ENCODE assay signal across 20 cellular contexts in genomic region chr7:6284055-6284400, GRCh38. TPM values are rescaled to one million over a fixed set of nuclear protein-coding genes. Genes with fewer than 3 reads are reported as not detected.
DNase-seq lines count a peak whose midpoint lies in the region; TF ChIP-seq lines count a peak whose summit lies in the region.
"Had no signal": no experiment of that assay in that cellular context is flagged by ENCODE, and none has a peak within 500 bp of the region (broad histone marks: within the 10 kb centered on the region; RNA-seq: fewer than 3 reads in every experiment).

No MANE protein-coding gene starts in this region.

- peak overlapping the region; percentile 91 for H3K9ac ChIP-seq in GM23248
- no peak overlapping the region for H3K9ac ChIP-seq in trophoblast cell (ENCODE audit: low read length)

- TF ChIP-seq CTCF in epithelial cell of esophagus (IDR thresholded peaks at IDR 0.05; ENCODE audit: insufficient read depth, low read depth, low read length, missing control alignments), result no peak

- H3K79me2 ChIP-seq in GM23248 (ENCODE audit: insufficient read depth) (no peaks in the 10 kb centered on the region), trophoblast cell (ENCODE audit: control insufficient read depth, insufficient read depth, low read length, poor library complexity) (peaks cover 6% of the 10 kb centered on the region)

- peak overlapping the region; percentile 98 for H2BK120ac ChIP-seq in trophoblast cell (ENCODE audit: insufficient read depth, low read length, poor library complexity)

- H3K9me3 ChIP-seq in GM23248 (ENCODE audit: low read depth), result no peaks in the 10 kb centered on the region
- H3K9me3 ChIP-seq in SJCRH30 (replicated peaks), result peaks cover 3% of the 10 kb centered on the region; the same call in 1 of the 2 replicates
- no peaks in the 10 kb centered on the region for H3K9me3 ChIP-seq in trophoblast cell (ENCODE audit: insufficient read depth, low read depth, low read length)
- H3K9me3 ChIP-seq: body of pancreas, transverse colon had no signal

- H3K4me3 ChIP-seq in GM23248 (0 out of 2 replicates have a peak overlapping the region, but pooled peaks have one; percentile 44), SJCRH30 (no peak overlapping the region), epithelial cell of esophagus (ENCODE audit: low read length) (no peak overlapping the region), trophoblast cell (ENCODE audit: low read depth, low read length) (no peak overlapping the region)
- H3K4me3 ChIP-seq: body of pancreas, transverse colon had no signal

- no peak overlapping the region; the same call in 1 of the 2 replicates for H2AFZ ChIP-seq in GM23248
- peak overlapping the region; percentile 81 for H2AFZ ChIP-seq in trophoblast cell (ENCODE audit: insufficient read depth, low read length, poor library complexity)

- 39 to 40% methylated on average over 7 of the region's 7 CpGs for WGBS in GM23248 (ENCODE audit: low coverage in 1 of 2, low lambda C conversion rate in 2 of 2, missing lambda C conversion rate in 2 of 2), 2 experiments
- WGBS in trophoblast cell (ENCODE audit: extremely low coverage, insufficient coverage, insufficient read length), result no CpG with 5 or more reads among the region's 7 CpGs

- H3K14ac ChIP-seq in trophoblast cell (ENCODE audit: low read length), result peak overlapping the region; percentile 74

- in situ Hi-C loops in GM23248 (cut with MboI), result no loop called here

- H4K91ac ChIP-seq in trophoblast cell (ENCODE audit: low read depth, low read length), result peak overlapping the region; percentile 90

- peak overlapping the region; percentile 70 for H4K8ac ChIP-seq in trophoblast cell (ENCODE audit: low read depth, low read length)

- peak; percentile 67 for DNase-seq in GM23248
- DNase-seq in SJCRH30, result no peak
- DNase-seq in epithelial cell of esophagus (ENCODE audit: low read depth), result peak; percentile 72
- DNase-seq in trophoblast cell, result peak in 1 of 2 donors; percentile 71
- no peak for DNase-seq in NCI-H2029 treated with DMSO at 0.1 percent for 48 hours (lab: John Stamatoyannopoulos, UW)
- no peak for DNase-seq in activated CD8-positive, alpha-beta memory T cell treated with anti-CD3 and anti-CD28 coated beads for 24 hours
- DNase-seq in NOMO-1 treated with dmso at 0.1 percent for 144 hours (lab: John Stamatoyannopoulos, UW; ENCODE audit: unreplicated experiment), result no peak
- no peak for DNase-seq in HK-2 (ENCODE audit: unreplicated experiment)
- DNase-seq: activated CD8-positive, alpha-beta T cell treated with anti-CD3 and anti-CD28 coated beads for 36 hours; activated gamma-delta T cell; body of pancreas; DND-41; effector memory CD4-positive, alpha-beta T cell; kidney; MV-4-11; NCI-H82; retina; SIG-M5; stimulated activated CD4-positive, alpha-beta T cell treated with anti-CD3 and anti-CD28 coated beads, Interleukin-1b, Interleukin-23, amount 100 ng/mL, for 48 hours; transverse colon had no signal

- H3K36me3 ChIP-seq in GM23248 (ENCODE audit: low read depth) (no peaks in the 10 kb centered on the region), SJCRH30 (no peaks in the 10 kb centered on the region), trophoblast cell (ENCODE audit: control insufficient read depth in 1 of 2, insufficient read depth in 2 of 2, low read length in 2 of 2) (no peaks in the 10 kb centered on the region)
- H3K36me3 ChIP-seq: transverse colon had no signal

- H3F3A ChIP-seq in GM23248 (ENCODE audit: insufficient read depth), result peaks cover 31% of the 10 kb centered on the region

- H3K4me2 ChIP-seq in GM23248 (ENCODE audit: unreplicated experiment), result peak overlapping the region; percentile 13
- H3K4me2 ChIP-seq in trophoblast cell (ENCODE audit: low read length), result no peak overlapping the region

- no peak overlapping the region for H4K12ac ChIP-seq in trophoblast cell (ENCODE audit: low read depth, low read length)

- H3K27me3 ChIP-seq in GM23248 (replicated peaks; ENCODE audit: insufficient read depth) (no peaks in the 10 kb centered on the region), SJCRH30 (no peaks in the 10 kb centered on the region), trophoblast cell (ENCODE audit: insufficient read depth, low read length) (no peaks in the 10 kb centered on the region)
- H3K27me3 ChIP-seq: body of pancreas, transverse colon had no signal

- H2AK5ac ChIP-seq in trophoblast cell (ENCODE audit: low read length), result peak overlapping the region; percentile 95

- H3K18ac ChIP-seq in trophoblast cell (ENCODE audit: low read length), result peak overlapping the region; percentile 95

- H2BK5ac ChIP-seq in trophoblast cell (ENCODE audit: low read depth, low read length, poor library complexity), result peak overlapping the region; percentile 94

- peak overlapping the region; percentile 15 for H3K4ac ChIP-seq in trophoblast cell (ENCODE audit: low read depth, low read length)

- no peak overlapping the region for H3K23ac ChIP-seq in trophoblast cell (ENCODE audit: low read length)

- H4K20me1 ChIP-seq in GM23248 (ENCODE audit: insufficient read depth), result no peaks in the 10 kb centered on the region

- peaks cover 37% of the 10 kb centered on the region for H3K4me1 ChIP-seq in GM23248 (ENCODE audit: insufficient read depth)
- H3K4me1 ChIP-seq in SJCRH30, result peaks cover 17% of the 10 kb centered on the region
- peaks cover 13 to 18% of the 10 kb centered on the region in 2 experiments for H3K4me1 ChIP-seq in trophoblast cell (ENCODE audit: control insufficient read depth in 1 of 2, insufficient read depth in 2 of 2, low read length in 2 of 2)
- H3K4me1 ChIP-seq: body of pancreas had no signal

- no peaks in the 10 kb centered on the region for H3K9me2 ChIP-seq in GM23248 (ENCODE audit: insufficient read depth)

- peak overlapping the region; percentile 100 for H2BK12ac ChIP-seq in trophoblast cell (ENCODE audit: low read length)

- peaks cover 11% of the 10 kb centered on the region for H3K79me1 ChIP-seq in trophoblast cell (ENCODE audit: low read length)

- H3K27ac ChIP-seq in GM23248 (peak overlapping the region; percentile 100), SJCRH30 (peak overlapping the region; percentile 87), trophoblast cell (ENCODE audit: low read depth, low read length) (peak overlapping the region; percentile 32)
- H3K27ac ChIP-seq: body of pancreas, transverse colon had no signal

RNA-seq across cellular contexts. Expression of gene CYTH3, which starts 11.6 kb away (rescaled TPM):
- 45.5 and 47.1 TPM in 2 replicates for total RNA-seq in GM23248 (2014; rRNA removed; shearing (Covaris generic))
- 33.3 and 34.2 TPM in 2 replicates for polyA plus RNA-seq in GM23248 (2016; fragmentation: Nextera tagmentation; extraction: Ambion mirVana)
- 17.2 and 19.2 TPM in 2 replicates for total RNA-seq in SJCRH30 (2014; rRNA removed; shearing (Covaris generic))
- 35.4 and 38.4 TPM in 2 replicates for polyA plus RNA-seq in trophoblast cell (2013)

Comparison
In these comparisons a context has a peak if more than half of its experiments do, and no peak if none do; other contexts are left out.
1. DNase-seq: peak in GM23248 (single experiment) and epithelial cell of esophagus (single experiment); none in SJCRH30 (0 of 2), NCI-H2029 treated with DMSO at 0.1 percent for 48 hours (single experiment), activated CD8-positive, alpha-beta memory T cell treated with anti-CD3 and anti-CD28 coated beads for 24 hours (single experiment), NOMO-1 treated with dmso at 0.1 percent for 144 hours (single experiment) and HK-2 (single experiment).
2. H3K27ac ChIP-seq: peak in every context shown above with its lines; median percentile 100 in GM23248; 87 in SJCRH30; 32 in trophoblast cell.